28 cellular contexts compared by ENCODE assay signal in genomic region chr7:67705850-67706249, GRCh38.
"Had no signal": no experiment of that assay in that cellular context is flagged by ENCODE, and none has a peak within 500 bp of the region (broad histone marks: within the 10 kb centered on the region; RNA-seq: fewer than 3 reads in every experiment).

No MANE protein-coding gene starts in this region.

- H3K36me3 ChIP-seq: neural progenitor cell, ovary, spleen, suprapubic skin, tibial artery, transverse colon, upper lobe of right lung, uterus had no signal

- H3K4me3 ChIP-seq: neural progenitor cell, ovary, psoas muscle, skin epidermis, smooth muscle cell, spleen, suprapubic skin, testis, tibial artery, transverse colon, upper lobe of right lung, uterus had no signal

- H3K27ac ChIP-seq: neural progenitor cell, ovary, parathyroid adenoma, psoas muscle, skin epidermis, spleen, suprapubic skin, testis, tibial artery, transverse colon, upper lobe of right lung, uterus had no signal

- ATAC-seq: natural killer cell; psoas muscle; right cardiac atrium; sciatic nerve; stimulated activated memory B cell treated with anti-CD40 and anti-IgM and Interleukin-4, amounts not matched to agents 10 μg/mL and 1 μg/mL and 100 μg/mL, for 72 hours; stimulated activated naive CD8-positive, alpha-beta T cell treated with anti-CD3 and anti-CD28 coated beads, Interleukin-15, amount 100 ng/mL, for 72 hours; stimulated activated naive CD8-positive, alpha-beta T cell treated with anti-CD3 and anti-CD28 coated beads, Interleukin-15, Interleukin-2, amounts not matched to agents 100 U/mL and 50 U/mL, for 24 hours; upper lobe of right lung had no signal

- H3K4me1 ChIP-seq: neural progenitor cell, parathyroid adenoma, psoas muscle, spleen, suprapubic skin, testis, tibial artery, transverse colon, upper lobe of right lung, uterus had no signal

- H3K27me3 ChIP-seq: neural progenitor cell, ovary, spleen, suprapubic skin, testis, tibial artery, transverse colon, upper lobe of right lung, uterus had no signal

- H2AFZ ChIP-seq: neural progenitor cell, parathyroid adenoma had no signal

- H3K9me3 ChIP-seq: ovary, testis, transverse colon, upper lobe of right lung, uterus had no signal

- H3K4me2 ChIP-seq: neural progenitor cell, smooth muscle cell had no signal

- H3K9ac ChIP-seq: neural progenitor cell, parathyroid adenoma had no signal

- DNase-seq: natural killer cell; occipital lobe; ovary; posterior cingulate gyrus; psoas muscle; right cardiac atrium; spleen; stimulated activated CD4-positive, alpha-beta T cell treated with anti-CD3 and anti-CD28 coated beads, Interleukin-12 subunit alpha, Interleukin-12 subunit beta, amount 100 ng/mL, for 4 hours; stimulated activated CD4-positive, alpha-beta T cell treated with anti-CD3 and anti-CD28 coated beads, Interleukin-1b, Interleukin-23, amount 100 ng/mL, for 48 hours; stimulated activated CD4-positive, alpha-beta T cell treated with anti-CD3 and anti-CD28 coated beads, Interleukin-4, amount 100 ng/mL, for 1 hour; stimulated activated CD4-positive, alpha-beta T cell treated with anti-CD3 and anti-CD28 coated beads, Interleukin-4, amount 100 ng/mL, for 4 hours; stimulated activated CD8-positive, alpha-beta memory T cell treated with anti-CD3 and anti-CD28 coated beads, Interleukin-4, amount 100 ng/mL, for 48 hours; stimulated activated naive CD4-positive, alpha-beta T cell; stimulated activated naive CD8-positive, alpha-beta T cell treated with anti-CD3 and anti-CD28 coated beads, Interleukin-15, amount 100 ng/mL, for 72 hours; stimulated activated naive CD8-positive, alpha-beta T cell treated with anti-CD3 and anti-CD28 coated beads, Interleukin-15, Interleukin-2, amounts not matched to agents 100 U/mL and 50 U/mL, for 24 hours; substantia nigra; testis; tibial artery; transverse colon; upper lobe of right lung; uterus had no signal
